ENCODE assay signal across 17 cellular contexts in genomic region chr7:132817844-132818427, GRCh38.
DNase-seq lines count a peak whose midpoint lies in the region; ATAC-seq and TF ChIP-seq lines count a peak whose summit lies in the region.
"Had no signal": no experiment of that assay in that cellular context is flagged by ENCODE, and none has a peak within 500 bp of the region (broad histone marks: within the 10 kb centered on the region; RNA-seq: fewer than 3 reads in every experiment).

No MANE protein-coding gene starts in this region.

- WGBS in transverse colon (ENCODE audit: low coverage in 1 of 2), 2 donors: 54 to 62% methylated on average over 5 of the region's 5 CpGs

- TF ChIP-seq CTCF in HFFc6 (IDR thresholded peaks at IDR 0.05) (no peak), fibroblast of lung (conservative IDR thresholded peaks at IDR 0.05 in 1 of 2, IDR thresholded peaks at IDR 0.05 in 1 of 2; ENCODE audit: low read depth in 1 of 2, low read length in 2 of 2) (no peak), nephron progenitor cell (IDR thresholded peaks at IDR 0.05) (no peak), transverse colon (IDR thresholded peaks at IDR 0.05) (no peak)

- no peaks in the 10 kb centered on the region for H3K27me3 ChIP-seq in fibroblast of lung (ENCODE audit: control insufficient read depth, insufficient read depth, low read length)
- H3K27me3 ChIP-seq in transverse colon: no peaks in the 10 kb centered on the region
- H3K27me3 ChIP-seq: Peyer's patch had no signal

- H3K27ac Mint-ChIP-seq in HFFc6 (peak overlapping the region; percentile 69), nephron progenitor cell (no peak overlapping the region)
- H3K27ac Mint-ChIP-seq in activated naive CD8-positive, alpha-beta T cell treated with anti-CD3 and anti-CD28 coated beads, Interleukin-2, amount 50 U/mL, for 24 hours: no peak overlapping the region
- H3K27ac Mint-ChIP-seq: B cell; CD4-positive, alpha-beta memory T cell; H9 had no signal

- no peaks in the 10 kb centered on the region for H3K79me2 ChIP-seq in fibroblast of lung (ENCODE audit: control insufficient read depth, insufficient read depth, low read length)

- H2AFZ ChIP-seq in fibroblast of lung (ENCODE audit: low read length): no peak overlapping the region

- TF ChIP-seq EP300 in transverse colon (IDR thresholded peaks at IDR 0.05; ENCODE audit: low read depth): no peak

- H3K4me3 Mint-ChIP-seq in HFFc6 (no peak overlapping the region), nephron progenitor cell (no peak overlapping the region)
- H3K4me3 Mint-ChIP-seq in activated naive CD8-positive, alpha-beta T cell treated with anti-CD3 and anti-CD28 coated beads, Interleukin-2, amount 50 U/mL, for 24 hours: no peak overlapping the region
- H3K4me3 Mint-ChIP-seq: B cell; CD4-positive, alpha-beta memory T cell; H9 had no signal

- peaks cover 20% of the 10 kb centered on the region; the same call in 1 of the 2 replicates for H3K4me1 Mint-ChIP-seq in HFFc6 (ENCODE audit: low read depth)
- peaks cover 19% of the 10 kb centered on the region for H3K4me1 Mint-ChIP-seq in nephron progenitor cell
- no peaks in the 10 kb centered on the region for H3K4me1 Mint-ChIP-seq in activated naive CD8-positive, alpha-beta T cell treated with anti-CD3 and anti-CD28 coated beads, Interleukin-2, amount 50 U/mL, for 24 hours
- H3K4me1 Mint-ChIP-seq: B cell; CD4-positive, alpha-beta memory T cell had no signal

- no peaks in the 10 kb centered on the region for H3K9me3 ChIP-seq in fibroblast of lung (ENCODE audit: control insufficient read depth, insufficient read depth, low read depth, low read length)
- H3K9me3 ChIP-seq in transverse colon: no peaks in the 10 kb centered on the region
- H3K9me3 ChIP-seq: Peyer's patch had no signal

- in situ Hi-C loops in transverse colon (cut with MboI; ENCODE audit: low pct_ligation_motif_present in 1 of 4, low pct_unique_long_range_greater_than_20kb in 1 of 4, low sequenced_read_pairs in 3 of 4): no loop called here

- H4K20me1 ChIP-seq in fibroblast of lung (ENCODE audit: control insufficient read depth, extremely low read depth, insufficient read depth, low read length): no peaks in the 10 kb centered on the region

- DNase-seq in AG08396 (ENCODE audit: low spot score) (peak; percentile 36), HFFc6 (peak; percentile 47), fibroblast of lung (ENCODE audit: low read depth in 2 of 2) (peak; percentile 15 to 45), nephron progenitor cell (peak; percentile 18), transverse colon (no peak)
- no peak for DNase-seq in stimulated activated CD4-positive, alpha-beta T cell treated with anti-CD3 and anti-CD28 coated beads, Interleukin-12 subunit alpha, Interleukin-12 subunit beta, amount 100 ng/mL, for 4 hours
- DNase-seq in activated naive CD8-positive, alpha-beta T cell treated with anti-CD3 and anti-CD28 coated beads, Interleukin-2, amount 50 U/mL, for 24 hours: no peak
- DNase-seq: CD4-positive, alpha-beta memory T cell; DMS79; H9; Karpas-422; NCI-H1105 treated with DMSO at 0.1 percent for 48 hours; NCI-H187 treated with DMSO at 0.1 percent for 48 hours; NCI-H524; Peyer's patch had no signal

- no peak overlapping the region for H3K9ac ChIP-seq in fibroblast of lung (ENCODE audit: insufficient read depth, low read length)

- H3K9me3 Mint-ChIP-seq in HFFc6 (no peaks in the 10 kb centered on the region), nephron progenitor cell (no peaks in the 10 kb centered on the region)
- no peaks in the 10 kb centered on the region for H3K9me3 Mint-ChIP-seq in activated naive CD8-positive, alpha-beta T cell treated with anti-CD3 and anti-CD28 coated beads, Interleukin-2, amount 50 U/mL, for 24 hours
- H3K9me3 Mint-ChIP-seq: CD4-positive, alpha-beta memory T cell; H9 had no signal

- H3K4me3 ChIP-seq in fibroblast of lung (replicated peaks in 1 of 4; ENCODE audit: control extremely low read depth in 1 of 4, insufficient read depth in 1 of 4, low read depth in 3 of 4, low read length in 4 of 4): no peak overlapping the region
- H3K4me3 ChIP-seq in transverse colon: no peak overlapping the region
- H3K4me3 ChIP-seq: Peyer's patch had no signal

- no peak overlapping the region for H3K27ac ChIP-seq in fibroblast of lung (ENCODE audit: insufficient read depth, low read length)
- H3K27ac ChIP-seq in transverse colon: no peak overlapping the region
- H3K27ac ChIP-seq: Peyer's patch had no signal

- H3K36me3 ChIP-seq in fibroblast of lung (ENCODE audit: control insufficient read depth, insufficient read depth, low read length): no peaks in the 10 kb centered on the region
- H3K36me3 ChIP-seq in transverse colon: no peaks in the 10 kb centered on the region
- H3K36me3 ChIP-seq: Peyer's patch had no signal

- H3K4me1 ChIP-seq in fibroblast of lung (ENCODE audit: control insufficient read depth, extremely low read depth, insufficient read depth, low read length) (no peaks in the 10 kb centered on the region), transverse colon (no peaks in the 10 kb centered on the region)
- H3K4me1 ChIP-seq: Peyer's patch had no signal

- H3K4me2 ChIP-seq in fibroblast of lung (ENCODE audit: extremely low read depth, insufficient read depth, low read length): no peak overlapping the region

- intact Hi-C loops in transverse colon (cut with DNase I; ENCODE audit: low total_unique reads): no loop called here

- H3K27me3 Mint-ChIP-seq in HFFc6 (ENCODE audit: insufficient read depth) (no peaks in the 10 kb centered on the region), nephron progenitor cell (ENCODE audit: low read depth, poor library complexity) (no peaks in the 10 kb centered on the region)
- no peaks in the 10 kb centered on the region for H3K27me3 Mint-ChIP-seq in activated naive CD8-positive, alpha-beta T cell treated with anti-CD3 and anti-CD28 coated beads, Interleukin-2, amount 50 U/mL, for 24 hours
- H3K27me3 Mint-ChIP-seq: B cell; CD4-positive, alpha-beta memory T cell had no signal

- TF ChIP-seq POLR2A in transverse colon (IDR thresholded peaks at IDR 0.05): no peak

- ATAC-seq in GM21390 (IDR thresholded peaks at IDR 0.05; ENCODE audit: unreplicated experiment): no peak
- no peak for ATAC-seq in activated naive CD8-positive, alpha-beta T cell treated with anti-CD3 and anti-CD28 coated beads, Interleukin-2, amount 50 U/mL, for 24 hours

- peaks cover 1% of the 10 kb centered on the region; the same call in 1 of the 2 replicates for H3K36me3 Mint-ChIP-seq in HFFc6 (ENCODE audit: low read depth)
- H3K36me3 Mint-ChIP-seq in nephron progenitor cell (ENCODE audit: low read depth): peaks cover 3% of the 10 kb centered on the region
- peaks cover 9% of the 10 kb centered on the region for H3K36me3 Mint-ChIP-seq in activated naive CD8-positive, alpha-beta T cell treated with anti-CD3 and anti-CD28 coated beads, Interleukin-2, amount 50 U/mL, for 24 hours (ENCODE audit: low read depth)

Comparison
In these comparisons a context has a peak if more than half of its experiments do, and no peak if none do; other contexts are left out.
1. DNase-seq: peak in AG08396 (single experiment), HFFc6 (single experiment), fibroblast of lung (2 of 2) and nephron progenitor cell (single experiment); none in stimulated activated CD4-positive, alpha-beta T cell treated with anti-CD3 and anti-CD28 coated beads, Interleukin-12 subunit alpha, Interleukin-12 subunit beta, amount 100 ng/mL, for 4 hours (single experiment), transverse colon (single experiment) and activated naive CD8-positive, alpha-beta T cell treated with anti-CD3 and anti-CD28 coated beads, Interleukin-2, amount 50 U/mL, for 24 hours (single experiment).